22 cellular contexts compared by ENCODE assay signal in genomic region chrX:103927030-103927429, GRCh38. TPM values are rescaled to one million over a fixed set of nuclear protein-coding genes. Genes with fewer than 3 reads are reported as not detected.
DNase-seq lines count a peak whose midpoint lies in the region; ATAC-seq and TF ChIP-seq lines count a peak whose summit lies in the region.
"Had no signal": no experiment of that assay in that cellular context is flagged by ENCODE, and none has a peak within 500 bp of the region (broad histone marks: within the 10 kb centered on the region; RNA-seq: fewer than 3 reads in every experiment).

No MANE protein-coding gene starts in this region.

- H3K9me3 ChIP-seq in BLaER1 (no peaks in the 10 kb centered on the region), stomach (no peaks in the 10 kb centered on the region)
- H3K9me3 ChIP-seq: psoas muscle, spleen, transverse colon had no signal

- peak overlapping the region; percentile 67 for H3K4me2 ChIP-seq in BLaER1

- WGBS in stomach, 5 donors, result 79 to 92% (median 85%) methylated on average over 4 of the region's 4 CpGs

- H3K4me1 ChIP-seq in BLaER1 (peaks cover 23% of the 10 kb centered on the region), stomach (no peaks in the 10 kb centered on the region)
- H3K4me1 ChIP-seq: psoas muscle, spleen, transverse colon had no signal

- TF ChIP-seq CTCF in stomach (IDR thresholded peaks at IDR 0.05), result no peak

- ATAC-seq in GM19351 (IDR thresholded peaks at IDR 0.05; ENCODE audit: unreplicated experiment) (peak; percentile 56), HG02623 (IDR thresholded peaks at IDR 0.05; ENCODE audit: unreplicated experiment) (peak; percentile 74), HG03457 (IDR thresholded peaks at IDR 0.05; ENCODE audit: unreplicated experiment) (peak; percentile 70), Right ventricle myocardium inferior (no peak)
- ATAC-seq: psoas muscle; stimulated activated effector memory CD8-positive, alpha-beta T cell treated with anti-CD3 and anti-CD28 coated beads, Interleukin-12 subunit alpha, Interleukin-12 subunit beta, amount 100 ng/mL, for 72 hours had no signal

- TF ChIP-seq EP300 in stomach (IDR thresholded peaks at IDR 0.05), result no peak

- H3K9ac ChIP-seq in BLaER1, result no peak overlapping the region

- H4K20me1 ChIP-seq in BLaER1, result no peaks in the 10 kb centered on the region

- H3K4me3 ChIP-seq in BLaER1 (no peak overlapping the region), stomach (no peak overlapping the region)
- H3K4me3 ChIP-seq: psoas muscle, spleen, transverse colon had no signal

- H3K27ac ChIP-seq in BLaER1 (0 out of 2 replicates have a peak overlapping the region, but pooled peaks have one; percentile 30), stomach (no peak overlapping the region)
- H3K27ac ChIP-seq: psoas muscle, spleen, transverse colon had no signal

- intact Hi-C loops in Right ventricle myocardium inferior (cut with DNase I), result no loop called here
- intact Hi-C loops in stomach (cut with DNase I; ENCODE audit: low total_unique reads), result no loop called here

- H3K27me3 ChIP-seq in BLaER1 (no peaks in the 10 kb centered on the region), stomach (peaks cover 0 to 34% (median 0%) of the 10 kb centered on the region in 3 donors)
- H3K27me3 ChIP-seq: transverse colon had no signal

- H3K36me3 ChIP-seq in BLaER1 (peaks cover 11% of the 10 kb centered on the region), stomach (no peaks in the 10 kb centered on the region)
- H3K36me3 ChIP-seq: spleen, transverse colon had no signal

- DNase-seq in T-helper 2 cell, result no peak
- no peak for DNase-seq in LoVo (ENCODE audit: low spot score)
- DNase-seq in Right ventricle myocardium inferior (ENCODE audit: missing footprints), result no peak
- no peak for DNase-seq in stomach
- DNase-seq: activated CD8-positive, alpha-beta memory T cell treated with anti-CD3 and anti-CD28 coated beads, Interleukin-2, amount 50 U/mL, for 4 hours; activated gamma-delta T cell; DMS53; endodermal cell; hippocampal formation; kidney; mesenchymal stem cell; NCI-H1694; NCI-H510A; psoas muscle; SIG-M5; spleen; transverse colon had no signal

- TF ChIP-seq POLR2A in stomach (IDR thresholded peaks at IDR 0.05), result no peak

RNA-seq across cellular contexts. Expression of gene TMSB15B, which starts 35.4 kb away (rescaled TPM):
- 0.27 TPM for total RNA-seq in Right ventricle myocardium inferior
- 1 to 10 TPM in 2 of 5 donors, not detected in 3; 3.8 to 8.8 TPM for total RNA-seq in stomach
- polyA plus RNA-seq in stomach, result 1 to 10 TPM; 5.3 to 9.6 (median 5.7) TPM
